ENCODE assay signal across 1 cellular context in the genomic region with DNA sequence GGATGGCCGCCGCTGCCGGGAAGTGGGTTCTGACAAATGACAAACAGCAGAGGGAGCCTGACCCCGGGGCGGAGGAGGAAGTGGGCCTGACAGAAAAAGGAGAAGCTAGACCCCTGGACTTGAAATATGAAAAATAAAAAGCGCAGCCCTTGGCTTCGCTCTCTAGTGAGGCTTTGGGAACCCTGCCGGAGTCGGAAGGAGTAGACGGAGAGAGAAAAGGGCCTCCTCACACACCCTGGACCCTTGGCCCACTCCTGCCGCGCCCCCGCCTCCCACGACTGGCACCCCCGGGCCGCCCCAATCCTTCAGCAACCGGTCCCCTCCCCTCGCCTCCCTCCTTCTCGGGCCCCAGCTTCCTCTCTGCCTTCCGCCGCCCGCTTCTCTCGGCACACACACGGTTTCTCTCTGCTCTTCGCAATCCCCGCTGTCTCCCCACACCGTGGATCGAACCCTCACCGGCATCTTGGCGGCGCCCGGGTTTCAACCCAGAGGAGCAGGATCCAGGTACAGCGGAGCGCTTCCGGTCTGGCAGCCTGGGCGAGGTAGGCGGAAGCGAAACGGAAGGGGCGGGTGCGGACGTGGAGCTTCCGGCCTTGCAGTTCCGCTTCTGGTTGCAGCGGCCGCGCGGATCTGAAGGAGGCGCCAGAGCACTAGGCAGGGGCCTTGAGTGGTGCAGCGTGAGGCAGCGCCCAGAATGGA.
A peak's percentile ranks its signal among the peaks of the same experiment; 100 is the strongest.
TF ChIP-seq lines count a peak whose summit lies in the region.

A gene (minus strand): TSS at position 539 of the 699 bp plus-strand sequence. CDS start 77 bp downstream, at position 462.

TF ChIP-seq in K562, 482 proteins besides CTCF, POLR2A, EP300 and RAD21 (continued from another document and continues in another):
- TF ChIP-seq, protein P1, sequence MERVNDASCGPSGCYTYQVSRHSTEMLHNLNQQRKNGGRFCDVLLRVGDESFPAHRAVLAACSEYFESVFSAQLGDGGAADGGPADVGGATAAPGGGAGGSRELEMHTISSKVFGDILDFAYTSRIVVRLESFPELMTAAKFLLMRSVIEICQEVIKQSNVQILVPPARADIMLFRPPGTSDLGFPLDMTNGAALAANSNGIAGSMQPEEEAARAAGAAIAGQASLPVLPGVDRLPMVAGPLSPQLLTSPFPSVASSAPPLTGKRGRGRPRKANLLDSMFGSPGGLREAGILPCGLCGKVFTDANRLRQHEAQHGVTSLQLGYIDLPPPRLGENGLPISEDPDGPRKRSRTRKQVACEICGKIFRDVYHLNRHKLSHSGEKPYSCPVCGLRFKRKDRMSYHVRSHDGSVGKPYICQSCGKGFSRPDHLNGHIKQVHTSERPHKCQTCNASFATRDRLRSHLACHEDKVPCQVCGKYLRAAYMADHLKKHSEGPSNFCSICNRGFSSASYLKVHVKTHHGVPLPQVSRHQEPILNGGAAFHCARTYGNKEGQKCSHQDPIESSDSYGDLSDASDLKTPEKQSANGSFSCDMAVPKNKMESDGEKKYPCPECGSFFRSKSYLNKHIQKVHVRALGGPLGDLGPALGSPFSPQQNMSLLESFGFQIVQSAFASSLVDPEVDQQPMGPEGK (CRISPR knock-in tag; IDR thresholded peaks at IDR 0.05; ENCODE audit: borderline replicate concordance), result no peak
- TF ChIP-seq ZBTB1 (CRISPR knock-in tag; IDR thresholded peaks at IDR 0.05; ENCODE audit: borderline replicate concordance, low read depth), result no peak
- no peak for TF ChIP-seq SMAD2 (IDR thresholded peaks at IDR 0.05; ENCODE audit: low read depth, low read length)
- TF ChIP-seq HDAC6 (IDR thresholded peaks at IDR 0.05; ENCODE audit: low read depth, low read length), result no peak
- TF ChIP-seq ZFPM2 (CRISPR knock-in tag; IDR thresholded peaks at IDR 0.05), result 0 out of 2 replicates have a peak, but pooled peaks have one; percentile 71
- no peak for TF ChIP-seq ZNF77 (CRISPR knock-in tag; IDR thresholded peaks at IDR 0.05)
- TF ChIP-seq, protein P2, sequence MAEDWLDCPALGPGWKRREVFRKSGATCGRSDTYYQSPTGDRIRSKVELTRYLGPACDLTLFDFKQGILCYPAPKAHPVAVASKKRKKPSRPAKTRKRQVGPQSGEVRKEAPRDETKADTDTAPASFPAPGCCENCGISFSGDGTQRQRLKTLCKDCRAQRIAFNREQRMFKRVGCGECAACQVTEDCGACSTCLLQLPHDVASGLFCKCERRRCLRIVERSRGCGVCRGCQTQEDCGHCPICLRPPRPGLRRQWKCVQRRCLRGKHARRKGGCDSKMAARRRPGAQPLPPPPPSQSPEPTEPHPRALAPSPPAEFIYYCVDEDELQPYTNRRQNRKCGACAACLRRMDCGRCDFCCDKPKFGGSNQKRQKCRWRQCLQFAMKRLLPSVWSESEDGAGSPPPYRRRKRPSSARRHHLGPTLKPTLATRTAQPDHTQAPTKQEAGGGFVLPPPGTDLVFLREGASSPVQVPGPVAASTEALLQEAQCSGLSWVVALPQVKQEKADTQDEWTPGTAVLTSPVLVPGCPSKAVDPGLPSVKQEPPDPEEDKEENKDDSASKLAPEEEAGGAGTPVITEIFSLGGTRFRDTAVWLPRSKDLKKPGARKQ (CRISPR knock-in tag; IDR thresholded peaks at IDR 0.05), result no peak
- TF ChIP-seq DNMT1 (IDR thresholded peaks at IDR 0.05), result 0 out of 2 replicates have a peak, but pooled peaks have one; percentile 71
- peak; percentile 66; the same call in 1 of the 2 replicates for TF ChIP-seq TOE1 (IDR thresholded peaks at IDR 0.05; ENCODE audit: borderline replicate concordance)
- TF ChIP-seq TOE1 (CRISPR knock-in tag; IDR thresholded peaks at IDR 0.05; ENCODE audit: borderline replicate concordance, low read depth), result peak; percentile 65; the same call in 1 of the 2 replicates
- no peak for TF ChIP-seq ZNF224 (CRISPR knock-in tag; IDR thresholded peaks at IDR 0.05)
- TF ChIP-seq ZNF444 (CRISPR knock-in tag; IDR thresholded peaks at IDR 0.05), result no peak
- TF ChIP-seq, protein P3, sequence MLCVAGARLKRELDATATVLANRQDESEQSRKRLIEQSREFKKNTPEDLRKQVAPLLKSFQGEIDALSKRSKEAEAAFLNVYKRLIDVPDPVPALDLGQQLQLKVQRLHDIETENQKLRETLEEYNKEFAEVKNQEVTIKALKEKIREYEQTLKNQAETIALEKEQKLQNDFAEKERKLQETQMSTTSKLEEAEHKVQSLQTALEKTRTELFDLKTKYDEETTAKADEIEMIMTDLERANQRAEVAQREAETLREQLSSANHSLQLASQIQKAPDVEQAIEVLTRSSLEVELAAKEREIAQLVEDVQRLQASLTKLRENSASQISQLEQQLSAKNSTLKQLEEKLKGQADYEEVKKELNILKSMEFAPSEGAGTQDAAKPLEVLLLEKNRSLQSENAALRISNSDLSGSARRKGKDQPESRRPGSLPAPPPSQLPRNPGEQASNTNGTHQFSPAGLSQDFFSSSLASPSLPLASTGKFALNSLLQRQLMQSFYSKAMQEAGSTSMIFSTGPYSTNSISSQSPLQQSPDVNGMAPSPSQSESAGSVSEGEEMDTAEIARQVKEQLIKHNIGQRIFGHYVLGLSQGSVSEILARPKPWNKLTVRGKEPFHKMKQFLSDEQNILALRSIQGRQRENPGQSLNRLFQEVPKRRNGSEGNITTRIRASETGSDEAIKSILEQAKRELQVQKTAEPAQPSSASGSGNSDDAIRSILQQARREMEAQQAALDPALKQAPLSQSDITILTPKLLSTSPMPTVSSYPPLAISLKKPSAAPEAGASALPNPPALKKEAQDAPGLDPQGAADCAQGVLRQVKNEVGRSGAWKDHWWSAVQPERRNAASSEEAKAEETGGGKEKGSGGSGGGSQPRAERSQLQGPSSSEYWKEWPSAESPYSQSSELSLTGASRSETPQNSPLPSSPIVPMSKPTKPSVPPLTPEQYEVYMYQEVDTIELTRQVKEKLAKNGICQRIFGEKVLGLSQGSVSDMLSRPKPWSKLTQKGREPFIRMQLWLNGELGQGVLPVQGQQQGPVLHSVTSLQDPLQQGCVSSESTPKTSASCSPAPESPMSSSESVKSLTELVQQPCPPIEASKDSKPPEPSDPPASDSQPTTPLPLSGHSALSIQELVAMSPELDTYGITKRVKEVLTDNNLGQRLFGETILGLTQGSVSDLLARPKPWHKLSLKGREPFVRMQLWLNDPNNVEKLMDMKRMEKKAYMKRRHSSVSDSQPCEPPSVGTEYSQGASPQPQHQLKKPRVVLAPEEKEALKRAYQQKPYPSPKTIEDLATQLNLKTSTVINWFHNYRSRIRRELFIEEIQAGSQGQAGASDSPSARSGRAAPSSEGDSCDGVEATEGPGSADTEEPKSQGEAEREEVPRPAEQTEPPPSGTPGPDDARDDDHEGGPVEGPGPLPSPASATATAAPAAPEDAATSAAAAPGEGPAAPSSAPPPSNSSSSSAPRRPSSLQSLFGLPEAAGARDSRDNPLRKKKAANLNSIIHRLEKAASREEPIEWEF (CRISPR knock-in tag; IDR thresholded peaks at IDR 0.05), result no peak
- no peak for TF ChIP-seq ZNF696 (CRISPR knock-in tag; conservative IDR thresholded peaks at IDR 0.05)
- peak; percentile 95 for TF ChIP-seq GABPB1 (CRISPR knock-in tag; IDR thresholded peaks at IDR 0.05)
- TF ChIP-seq SIN3B (IDR thresholded peaks at IDR 0.05; ENCODE audit: low read depth), result peak; percentile 64
- TF ChIP-seq, protein P4, sequence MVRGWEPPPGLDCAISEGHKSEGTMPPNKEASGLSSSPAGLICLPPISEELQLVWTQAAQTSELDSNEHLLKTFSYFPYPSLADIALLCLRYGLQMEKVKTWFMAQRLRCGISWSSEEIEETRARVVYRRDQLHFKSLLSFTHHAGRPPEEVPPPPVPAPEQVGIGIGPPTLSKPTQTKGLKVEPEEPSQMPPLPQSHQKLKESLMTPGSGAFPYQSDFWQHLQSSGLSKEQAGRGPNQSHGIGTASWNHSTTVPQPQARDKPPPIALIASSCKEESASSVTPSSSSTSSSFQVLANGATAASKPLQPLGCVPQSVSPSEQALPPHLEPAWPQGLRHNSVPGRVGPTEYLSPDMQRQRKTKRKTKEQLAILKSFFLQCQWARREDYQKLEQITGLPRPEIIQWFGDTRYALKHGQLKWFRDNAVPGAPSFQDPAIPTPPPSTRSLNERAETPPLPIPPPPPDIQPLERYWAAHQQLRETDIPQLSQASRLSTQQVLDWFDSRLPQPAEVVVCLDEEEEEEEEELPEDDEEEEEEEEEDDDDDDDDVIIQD (CRISPR knock-in tag; IDR thresholded peaks at IDR 0.05), result no peak
- peak; percentile 30 for TF ChIP-seq CCNT2 (IDR thresholded peaks at IDR 0.05; ENCODE audit: borderline replicate concordance, extremely low read depth, insufficient read length, low read depth, low read length)
- TF ChIP-seq, protein P5, sequence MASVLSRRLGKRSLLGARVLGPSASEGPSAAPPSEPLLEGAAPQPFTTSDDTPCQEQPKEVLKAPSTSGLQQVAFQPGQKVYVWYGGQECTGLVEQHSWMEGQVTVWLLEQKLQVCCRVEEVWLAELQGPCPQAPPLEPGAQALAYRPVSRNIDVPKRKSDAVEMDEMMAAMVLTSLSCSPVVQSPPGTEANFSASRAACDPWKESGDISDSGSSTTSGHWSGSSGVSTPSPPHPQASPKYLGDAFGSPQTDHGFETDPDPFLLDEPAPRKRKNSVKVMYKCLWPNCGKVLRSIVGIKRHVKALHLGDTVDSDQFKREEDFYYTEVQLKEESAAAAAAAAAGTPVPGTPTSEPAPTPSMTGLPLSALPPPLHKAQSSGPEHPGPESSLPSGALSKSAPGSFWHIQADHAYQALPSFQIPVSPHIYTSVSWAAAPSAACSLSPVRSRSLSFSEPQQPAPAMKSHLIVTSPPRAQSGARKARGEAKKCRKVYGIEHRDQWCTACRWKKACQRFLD (CRISPR knock-in tag; IDR thresholded peaks at IDR 0.05), result no peak
- TF ChIP-seq, protein P6, sequence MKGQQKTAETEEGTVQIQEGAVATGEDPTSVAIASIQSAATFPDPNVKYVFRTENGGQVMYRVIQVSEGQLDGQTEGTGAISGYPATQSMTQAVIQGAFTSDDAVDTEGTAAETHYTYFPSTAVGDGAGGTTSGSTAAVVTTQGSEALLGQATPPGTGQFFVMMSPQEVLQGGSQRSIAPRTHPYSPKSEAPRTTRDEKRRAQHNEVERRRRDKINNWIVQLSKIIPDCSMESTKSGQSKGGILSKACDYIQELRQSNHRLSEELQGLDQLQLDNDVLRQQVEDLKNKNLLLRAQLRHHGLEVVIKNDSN (CRISPR knock-in tag; IDR thresholded peaks at IDR 0.05), result no peak
- no peak for TF ChIP-seq IRF2 (CRISPR knock-in tag; IDR thresholded peaks at IDR 0.05)
- no peak for TF ChIP-seq ZNF561 (CRISPR knock-in tag; conservative IDR thresholded peaks at IDR 0.05)
- TF ChIP-seq ZNF3 (CRISPR knock-in tag; IDR thresholded peaks at IDR 0.05), result no peak
- peak; percentile 51 for TF ChIP-seq FIP1L1 (IDR thresholded peaks at IDR 0.05; ENCODE audit: low read depth, low read length, poor library complexity, severe bottlenecking)
- TF ChIP-seq, protein P7, sequence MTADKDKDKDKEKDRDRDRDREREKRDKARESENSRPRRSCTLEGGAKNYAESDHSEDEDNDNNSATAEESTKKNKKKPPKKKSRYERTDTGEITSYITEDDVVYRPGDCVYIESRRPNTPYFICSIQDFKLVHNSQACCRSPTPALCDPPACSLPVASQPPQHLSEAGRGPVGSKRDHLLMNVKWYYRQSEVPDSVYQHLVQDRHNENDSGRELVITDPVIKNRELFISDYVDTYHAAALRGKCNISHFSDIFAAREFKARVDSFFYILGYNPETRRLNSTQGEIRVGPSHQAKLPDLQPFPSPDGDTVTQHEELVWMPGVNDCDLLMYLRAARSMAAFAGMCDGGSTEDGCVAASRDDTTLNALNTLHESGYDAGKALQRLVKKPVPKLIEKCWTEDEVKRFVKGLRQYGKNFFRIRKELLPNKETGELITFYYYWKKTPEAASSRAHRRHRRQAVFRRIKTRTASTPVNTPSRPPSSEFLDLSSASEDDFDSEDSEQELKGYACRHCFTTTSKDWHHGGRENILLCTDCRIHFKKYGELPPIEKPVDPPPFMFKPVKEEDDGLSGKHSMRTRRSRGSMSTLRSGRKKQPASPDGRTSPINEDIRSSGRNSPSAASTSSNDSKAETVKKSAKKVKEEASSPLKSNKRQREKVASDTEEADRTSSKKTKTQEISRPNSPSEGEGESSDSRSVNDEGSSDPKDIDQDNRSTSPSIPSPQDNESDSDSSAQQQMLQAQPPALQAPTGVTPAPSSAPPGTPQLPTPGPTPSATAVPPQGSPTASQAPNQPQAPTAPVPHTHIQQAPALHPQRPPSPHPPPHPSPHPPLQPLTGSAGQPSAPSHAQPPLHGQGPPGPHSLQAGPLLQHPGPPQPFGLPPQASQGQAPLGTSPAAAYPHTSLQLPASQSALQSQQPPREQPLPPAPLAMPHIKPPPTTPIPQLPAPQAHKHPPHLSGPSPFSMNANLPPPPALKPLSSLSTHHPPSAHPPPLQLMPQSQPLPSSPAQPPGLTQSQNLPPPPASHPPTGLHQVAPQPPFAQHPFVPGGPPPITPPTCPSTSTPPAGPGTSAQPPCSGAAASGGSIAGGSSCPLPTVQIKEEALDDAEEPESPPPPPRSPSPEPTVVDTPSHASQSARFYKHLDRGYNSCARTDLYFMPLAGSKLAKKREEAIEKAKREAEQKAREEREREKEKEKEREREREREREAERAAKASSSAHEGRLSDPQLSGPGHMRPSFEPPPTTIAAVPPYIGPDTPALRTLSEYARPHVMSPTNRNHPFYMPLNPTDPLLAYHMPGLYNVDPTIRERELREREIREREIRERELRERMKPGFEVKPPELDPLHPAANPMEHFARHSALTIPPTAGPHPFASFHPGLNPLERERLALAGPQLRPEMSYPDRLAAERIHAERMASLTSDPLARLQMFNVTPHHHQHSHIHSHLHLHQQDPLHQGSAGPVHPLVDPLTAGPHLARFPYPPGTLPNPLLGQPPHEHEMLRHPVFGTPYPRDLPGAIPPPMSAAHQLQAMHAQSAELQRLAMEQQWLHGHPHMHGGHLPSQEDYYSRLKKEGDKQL (CRISPR knock-in tag; IDR thresholded peaks at IDR 0.05; ENCODE audit: borderline replicate concordance), result no peak
- no peak for TF ChIP-seq RBM25 (IDR thresholded peaks at IDR 0.05; ENCODE audit: low read depth, low read length, severe bottlenecking)
- TF ChIP-seq HOXB6 (CRISPR knock-in tag; IDR thresholded peaks at IDR 0.05; ENCODE audit: borderline replicate concordance), result no peak
- no peak for TF ChIP-seq ARNT (IDR thresholded peaks at IDR 0.05)
- TF ChIP-seq ZSCAN32 (CRISPR knock-in tag; IDR thresholded peaks at IDR 0.05), result no peak
- peak; percentile 77; the same call in 1 of the 2 replicates for TF ChIP-seq ARID2 (IDR thresholded peaks at IDR 0.05)
- TF ChIP-seq MYC (IDR thresholded peaks at IDR 0.05; ENCODE audit: low read depth, low read length), result peak; percentile 74
- no peak for TF ChIP-seq MYC (CRISPR knock-in tag; IDR thresholded peaks at IDR 0.05; ENCODE audit: borderline replicate concordance, low read depth)
- TF ChIP-seq NFRKB (IDR thresholded peaks at IDR 0.05; ENCODE audit: low read depth), result 0 out of 2 replicates have a peak, but pooled peaks have one; percentile 29
- no peak; the same call in 1 of the 2 replicates for TF ChIP-seq FOSL1 (tag; conservative IDR thresholded peaks at IDR 0.05)
- TF ChIP-seq HLTF (IDR thresholded peaks at IDR 0.05), result peak; percentile 32; the same call in 1 of the 2 replicates
- no peak for TF ChIP-seq NFATC3 (IDR thresholded peaks at IDR 0.05)
- TF ChIP-seq, protein P8, sequence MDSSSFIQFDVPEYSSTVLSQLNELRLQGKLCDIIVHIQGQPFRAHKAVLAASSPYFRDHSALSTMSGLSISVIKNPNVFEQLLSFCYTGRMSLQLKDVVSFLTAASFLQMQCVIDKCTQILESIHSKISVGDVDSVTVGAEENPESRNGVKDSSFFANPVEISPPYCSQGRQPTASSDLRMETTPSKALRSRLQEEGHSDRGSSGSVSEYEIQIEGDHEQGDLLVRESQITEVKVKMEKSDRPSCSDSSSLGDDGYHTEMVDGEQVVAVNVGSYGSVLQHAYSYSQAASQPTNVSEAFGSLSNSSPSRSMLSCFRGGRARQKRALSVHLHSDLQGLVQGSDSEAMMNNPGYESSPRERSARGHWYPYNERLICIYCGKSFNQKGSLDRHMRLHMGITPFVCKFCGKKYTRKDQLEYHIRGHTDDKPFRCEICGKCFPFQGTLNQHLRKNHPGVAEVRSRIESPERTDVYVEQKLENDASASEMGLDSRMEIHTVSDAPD (CRISPR knock-in tag; IDR thresholded peaks at IDR 0.05), result no peak
- TF ChIP-seq PHB2 (IDR thresholded peaks at IDR 0.05; ENCODE audit: low read depth), result no peak
- no peak for TF ChIP-seq NCOA4 (IDR thresholded peaks at IDR 0.05; ENCODE audit: partially characterized antibody)
- no peak for TF ChIP-seq MAFK (IDR thresholded peaks at IDR 0.05; ENCODE audit: low read length)
